Comparison of ENCODE assay signal across 18 cellular contexts in the genomic region with DNA sequence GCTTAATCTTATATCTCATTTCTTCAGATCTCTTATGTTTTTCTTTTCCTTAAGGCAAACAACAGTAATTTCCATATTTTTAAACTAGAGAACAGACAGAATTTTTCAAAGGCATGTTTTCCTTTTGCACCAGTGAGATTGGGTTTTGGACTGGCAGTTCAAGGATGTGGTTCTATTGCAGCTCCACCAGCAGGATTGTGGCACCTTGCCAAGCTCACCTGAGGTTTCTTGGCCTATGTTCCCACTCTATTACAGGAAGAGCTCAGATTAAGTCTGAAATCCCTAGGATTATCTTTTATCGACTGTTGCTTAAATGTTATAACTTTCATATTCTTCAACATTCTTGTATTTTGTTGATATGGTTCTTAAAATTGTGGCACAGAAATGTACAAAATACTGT.
DNase-seq lines count a peak whose midpoint lies in the region; ATAC-seq and TF ChIP-seq lines count a peak whose summit lies in the region.
"Had no signal": no experiment of that assay in that cellular context is flagged by ENCODE, and none has a peak within 500 bp of the region (broad histone marks: within the 10 kb centered on the region; RNA-seq: fewer than 3 reads in every experiment).

No MANE protein-coding gene starts in this region.

- H3K4me2 ChIP-seq in PC-3 (ENCODE audit: low read length) = no peak overlapping the region

- no peaks in the 10 kb centered on the region for H3K36me3 ChIP-seq in PC-3 (ENCODE audit: low read depth, low read length)
- no peaks in the 10 kb centered on the region for H3K36me3 ChIP-seq in mucosa of descending colon (ENCODE audit: low read depth)
- H3K36me3 ChIP-seq: Peyer's patch had no signal

- intact Hi-C loops in PC-3 (cut with micrococcal nuclease) = no loop called here
- intact Hi-C loops in mucosa of descending colon (cut with DNase I, micrococcal nuclease) = no loop called here

- H3K79me2 ChIP-seq in PC-3 (ENCODE audit: low read length) = no peaks in the 10 kb centered on the region

- no peak overlapping the region for H3K9ac ChIP-seq in PC-3 (ENCODE audit: low read length)

- H3K27me3 ChIP-seq in PC-3 (ENCODE audit: low read length) = no peaks in the 10 kb centered on the region
- H3K27me3 ChIP-seq: Peyer's patch had no signal

- H3F3A ChIP-seq in PC-3 (ENCODE audit: low read length, unreplicated experiment) = no peaks in the 10 kb centered on the region

- DNase-seq in NCI-H1105 (lab: John Stamatoyannopoulos, UW) (peak; percentile 2), NCI-H1105 treated with DMSO at 0.1 percent for 48 hours (lab: John Stamatoyannopoulos, UW) (no peak), HT-29 (ENCODE audit: low spot score) (peak; percentile 41), PC-3 (peak; percentile 14), mucosa of descending colon (peak in 2 of 3 donors; percentile 38 to 56), SIG-M5 (lab: John Stamatoyannopoulos, UW) (no peak), NAMALWA (ENCODE audit: low spot score) (no peak), OCI-M2 (lab: John Stamatoyannopoulos, UW; ENCODE audit: unreplicated experiment) (no peak)
- DNase-seq: 8988T; CD4-positive, alpha-beta memory T cell; EL; KBM-7; NCI-H1092; NCI-H187; NCI-H524 treated with DMSO at 0.1 percent for 48 hours; Peyer's patch; SHP77 had no signal

- no TSS peak for BruUV-seq in PC-3 (replicated peaks; lab: Mats Ljungman, UMichigan)

- POLR2A ChIA-PET in PC-3 (lab: Charles Lee; ENCODE audit: unreplicated experiment) = no interaction called here

- H3K9me3 ChIP-seq in PC-3 (ENCODE audit: low read length) (no peaks in the 10 kb centered on the region), mucosa of descending colon (no peaks in the 10 kb centered on the region)
- H3K9me3 ChIP-seq: Peyer's patch had no signal

- H3K4me1 ChIP-seq in PC-3 (ENCODE audit: insufficient read depth, low read length) (0 out of 2 replicates have a peak, but pooled peaks cover 7% of the 10 kb centered on the region), mucosa of descending colon (ENCODE audit: low read depth) (no peaks in the 10 kb centered on the region)
- H3K4me1 ChIP-seq: Peyer's patch had no signal

- no peaks in the 10 kb centered on the region for H3K9me2 ChIP-seq in PC-3 (replicated peaks; ENCODE audit: low read length)

- CTCF ChIA-PET in PC-3 (lab: Charles Lee) = no interaction called here

- H4K20me1 ChIP-seq in PC-3 (ENCODE audit: low read length) = no peaks in the 10 kb centered on the region

- no peak overlapping the region for H3K27ac ChIP-seq in PC-3 (ENCODE audit: low read length)
- H3K27ac ChIP-seq: Peyer's patch had no signal

- ATAC-seq in PC-3 = no peak
- no peak for ATAC-seq in mucosa of descending colon
- ATAC-seq: SK-N-SH treated with all-trans-retinoic acid at 6 μM for 48 hours had no signal

- TF ChIP-seq CTCF in PC-3 (conservative IDR thresholded peaks at IDR 0.05; ENCODE audit: low read depth, low read length) = no peak
- TF ChIP-seq CTCF in mucosa of descending colon (IDR thresholded peaks at IDR 0.05) = no peak

- H3K4me3 ChIP-seq in PC-3 (ENCODE audit: low read length) (no peak overlapping the region), mucosa of descending colon (no peak overlapping the region)
- H3K4me3 ChIP-seq: Peyer's patch had no signal

- H2AFZ ChIP-seq in PC-3 (ENCODE audit: low read length) = no peak overlapping the region

Comparison
In these comparisons a context has a peak if more than half of its experiments do, and no peak if none do; other contexts are left out.
1. DNase-seq: peak in NCI-H1105 (single experiment), HT-29 (single experiment), PC-3 (single experiment) and mucosa of descending colon (2 of 3); none in NCI-H1105 treated with DMSO at 0.1 percent for 48 hours (single experiment), SIG-M5 (single experiment), NAMALWA (single experiment) and OCI-M2 (single experiment).